Comparison of ENCODE assay signal across 8 cellular contexts in genomic region chr10:17028843-17029580, GRCh38.
DNase-seq lines count a peak whose midpoint lies in the region; ATAC-seq and TF ChIP-seq lines count a peak whose summit lies in the region.

No MANE protein-coding gene starts in this region.

- intact Hi-C loops in CD8-positive, alpha-beta T cell (cut with DNase I, micrococcal nuclease) = loop anchor here (1.0 to 10.0 kb wide), 6 partner anchors 26 to 616 kb away; partner anchors contain the start of genes STAM (in 1 of the 2), TRDMT1 (in 1 of the 2) and VIM (in 1 of the 2)
- intact Hi-C loops in gastrocnemius medialis (cut with DNase I; ENCODE audit: low total_unique reads) = no loop called here

- in situ Hi-C loops in gastrocnemius medialis (cut with MboI; ENCODE audit: low sequenced_read_pairs in 4 of 4) = no loop called here

- H3K4me1 Mint-ChIP-seq in CD8-positive, alpha-beta T cell (ENCODE audit: low read depth) = peaks cover 88% of the 10 kb centered on the region
- peaks cover under 1% of the 10 kb centered on the region for H3K4me1 Mint-ChIP-seq in endodermal cell

- TF ChIP-seq POLR2A in gastrocnemius medialis (IDR thresholded peaks at IDR 0.05) = no peak

- peak overlapping the region; percentile 63 for H3K27ac ChIP-seq in CD8-positive, alpha-beta T cell (ENCODE audit: low read depth, low read length)
- H3K27ac ChIP-seq in SJCRH30 (peak overlapping the region; percentile 72), endodermal cell (ENCODE audit: low read depth, low read length) (no peak overlapping the region), gastrocnemius medialis (peak overlapping the region; percentile 11 to 38 (median 25))

- no peaks in the 10 kb centered on the region for H3K9me3 ChIP-seq in CD8-positive, alpha-beta T cell (ENCODE audit: low read length)
- H3K9me3 ChIP-seq in SJCRH30 (replicated peaks) (no peaks in the 10 kb centered on the region), endodermal cell (ENCODE audit: control insufficient read depth, low read length) (no peaks in the 10 kb centered on the region), gastrocnemius medialis (no peaks in the 10 kb centered on the region)

- no peaks in the 10 kb centered on the region for H3K27me3 ChIP-seq in CD8-positive, alpha-beta T cell (ENCODE audit: insufficient read depth, low read length)
- H3K27me3 ChIP-seq in SJCRH30 = no peaks in the 10 kb centered on the region
- H3K27me3 ChIP-seq in endodermal cell (ENCODE audit: control insufficient read depth, insufficient read depth, low read length, poor library complexity, severe bottlenecking) = no peaks in the 10 kb centered on the region
- no peaks in the 10 kb centered on the region for H3K27me3 ChIP-seq in gastrocnemius medialis

- CTCF ChIA-PET in CD8-positive, alpha-beta T cell (lab: Charles Lee) = no interaction called here

- H3K9ac ChIP-seq in endodermal cell (ENCODE audit: extremely low read depth, low read length, poor library complexity, severe bottlenecking) = no peak overlapping the region

- no peaks in the 10 kb centered on the region for H3K27me3 Mint-ChIP-seq in CD8-positive, alpha-beta T cell (ENCODE audit: low read depth)
- no peaks in the 10 kb centered on the region for H3K27me3 Mint-ChIP-seq in endodermal cell (ENCODE audit: insufficient read depth)

- H3K36me3 ChIP-seq in CD8-positive, alpha-beta T cell (ENCODE audit: insufficient read depth, low read length) = no peaks in the 10 kb centered on the region
- no peaks in the 10 kb centered on the region for H3K36me3 ChIP-seq in SJCRH30
- no peaks in the 10 kb centered on the region for H3K36me3 ChIP-seq in endodermal cell (ENCODE audit: control insufficient read depth, insufficient read depth, low read length)
- H3K36me3 ChIP-seq in gastrocnemius medialis = no peaks in the 10 kb centered on the region

- POLR2A ChIA-PET in CD8-positive, alpha-beta T cell (lab: Charles Lee) = interaction anchor here (1.2 kb wide), 1 partner anchor 201 kb away, joined by 3 read pairs; no protein-coding TSS in a partner anchor

- no peaks in the 10 kb centered on the region for H3K36me3 Mint-ChIP-seq in CD8-positive, alpha-beta T cell
- no peaks in the 10 kb centered on the region for H3K36me3 Mint-ChIP-seq in endodermal cell (ENCODE audit: low read depth)

- peaks cover 80% of the 10 kb centered on the region for H3K4me1 ChIP-seq in CD8-positive, alpha-beta T cell (ENCODE audit: insufficient read depth, low read length)
- H3K4me1 ChIP-seq in SJCRH30 = peaks cover 29% of the 10 kb centered on the region
- peaks cover 2% of the 10 kb centered on the region for H3K4me1 ChIP-seq in endodermal cell (ENCODE audit: control insufficient read depth, insufficient read depth, low read length)
- H3K4me1 ChIP-seq in gastrocnemius medialis = peaks cover 8 to 12% of the 10 kb centered on the region in 2 donors

- H3K27ac Mint-ChIP-seq in CD8-positive, alpha-beta T cell = peak overlapping the region; percentile 96
- no peak overlapping the region for H3K27ac Mint-ChIP-seq in endodermal cell

- peak overlapping the region; percentile 58 for H3K4me3 ChIP-seq in CD8-positive, alpha-beta T cell (ENCODE audit: low read depth, low read length)
- peak overlapping the region; percentile 51 for H3K4me3 ChIP-seq in SJCRH30
- H3K4me3 ChIP-seq in endodermal cell (ENCODE audit: low read length) = no peak overlapping the region
- H3K4me3 ChIP-seq in gastrocnemius medialis = peak overlapping the region in 1 of 4 donors; percentile 17

- 92 to 94% methylated on average over 7 to 8 of the region's 8 CpGs for WGBS in endodermal cell (ENCODE audit: insufficient coverage in 1 of 2, insufficient read length in 1 of 2), 2 experiments

- ATAC-seq in CD8-positive, alpha-beta T cell = no peak
- ATAC-seq in gastrocnemius medialis (no peak), GM18867 (IDR thresholded peaks at IDR 0.05; ENCODE audit: unreplicated experiment) (no peak)

- H3K9me3 Mint-ChIP-seq in CD8-positive, alpha-beta T cell = no peaks in the 10 kb centered on the region
- H3K9me3 Mint-ChIP-seq in endodermal cell = no peaks in the 10 kb centered on the region

- peak overlapping the region; percentile 79 for H3K4me3 Mint-ChIP-seq in CD8-positive, alpha-beta T cell
- H3K4me3 Mint-ChIP-seq in endodermal cell = no peak overlapping the region

- no peak for DNase-seq in CD8-positive, alpha-beta T cell
- no peak for DNase-seq in SJCRH30
- DNase-seq in endodermal cell = peak; percentile 18
- DNase-seq in gastrocnemius medialis = no peak
- DNase-seq in SW480 (ENCODE audit: low spot score) = no peak
- DNase-seq in GM10266 (ENCODE audit: extremely low spot score) = no peak
- no peak for DNase-seq in stimulated activated CD4-positive, alpha-beta T cell treated with anti-CD3 and anti-CD28 coated beads, Interleukin-12 subunit alpha, Interleukin-12 subunit beta, amount 100 ng/mL, for 4 hours

- no peak for TF ChIP-seq CTCF in CD8-positive, alpha-beta T cell (IDR thresholded peaks at IDR 0.05)
- TF ChIP-seq CTCF in endodermal cell (conservative IDR thresholded peaks at IDR 0.05) (no peak), gastrocnemius medialis (IDR thresholded peaks at IDR 0.05 in 4 of 5, conservative IDR thresholded peaks at IDR 0.05 in 1 of 5) (no peak), GM10266 (IDR thresholded peaks at IDR 0.05; ENCODE audit: control insufficient read depth, insufficient read depth, low read depth, missing control alignments) (no peak)
